Comparison of ENCODE assay signal across 13 cellular contexts in the genomic region with DNA sequence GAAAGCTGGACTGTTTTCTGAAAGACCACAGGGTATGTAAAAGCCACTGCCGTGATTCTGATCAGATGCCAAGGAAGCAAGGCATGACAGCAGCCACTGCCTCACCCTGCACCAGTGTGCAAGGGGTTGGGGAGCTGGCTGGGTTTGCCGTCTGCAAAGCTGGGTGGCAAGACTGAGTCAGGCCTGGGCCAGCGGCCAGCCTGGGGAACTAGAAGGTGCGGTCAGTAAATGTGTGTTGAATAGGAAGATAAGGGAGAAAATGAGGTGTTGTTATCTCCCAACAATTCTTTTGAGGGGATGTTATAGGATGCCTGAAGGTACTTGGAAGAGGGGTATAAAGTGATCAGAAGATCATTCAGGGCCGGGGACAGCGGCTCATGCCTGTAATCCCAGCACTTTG. TPM values are rescaled to one million over a fixed set of nuclear protein-coding genes. Genes with fewer than 3 reads are reported as not detected.
DNase-seq lines count a peak whose midpoint lies in the region; ATAC-seq and TF ChIP-seq lines count a peak whose summit lies in the region.
"Had no signal": no experiment of that assay in that cellular context is flagged by ENCODE, and none has a peak within 500 bp of the region (broad histone marks: within the 10 kb centered on the region; RNA-seq: fewer than 3 reads in every experiment).

No MANE protein-coding gene starts in this region.

- peaks cover 24% of the 10 kb centered on the region for H3K4me1 Mint-ChIP-seq in Calu3 (ENCODE audit: low read depth, unreplicated experiment)
- no peaks in the 10 kb centered on the region for H3K4me1 Mint-ChIP-seq in activated T-helper 17 cell treated with anti-CD3 and anti-CD28 coated beads, Interleukin-2, amount 50 U/mL, for 72 hours
- H3K4me1 Mint-ChIP-seq: activated CD4-positive, alpha-beta memory T cell treated with anti-CD3 and anti-CD28 coated beads, Interleukin-2, amount 10 ng/mL, durations not matched to agents 7 days and 5 days; activated naive CD8-positive, alpha-beta T cell treated with anti-CD3 and anti-CD28 coated beads for 36 hours; CD4-positive, CD25-positive, alpha-beta regulatory T cell; neural crest cell had no signal

- BruUV-seq in Calu3 (replicated peaks; lab: Mats Ljungman, UMichigan) = no TSS peak
- no TSS peak for BruUV-seq in PC-9 (replicated peaks; lab: Mats Ljungman, UMichigan)

- no peak for ATAC-seq in activated T-helper 17 cell treated with anti-CD3 and anti-CD28 coated beads, Interleukin-2, amount 50 U/mL, for 72 hours (replicated peaks)

- H3K4me2 ChIP-seq in PC-9 = peak overlapping the region; percentile 48

- POLR2A ChIA-PET in PC-9 (lab: Charles Lee; ENCODE audit: unreplicated experiment) (interaction anchor here (0.8 kb wide), 1 partner anchor 25 kb away, joined by 4 read pairs; no protein-coding TSS in a partner anchor), GM10248 (lab: Yijun Ruan, JAX) (no interaction called here)

- H3K9ac ChIP-seq in mucosa of rectum (ENCODE audit: low read depth in 1 of 2, low read length in 2 of 2) = no peak overlapping the region

- H3K4me1 ChIP-seq in PC-9 (replicated peaks; ENCODE audit: insufficient read depth) (peaks cover 10% of the 10 kb centered on the region), mucosa of rectum (ENCODE audit: control insufficient read depth in 2 of 2, insufficient read depth in 2 of 2, low read length in 2 of 2) (peaks cover 0 to 8% of the 10 kb centered on the region in 2 donors)

- H3K4me3 ChIP-seq in PC-9 = no peak overlapping the region
- no peak overlapping the region for H3K4me3 ChIP-seq in mucosa of rectum (ENCODE audit: low read length in 2 of 2)

- no peak overlapping the region for H2AFZ ChIP-seq in PC-9

- H3K27me3 ChIP-seq in PC-9 (ENCODE audit: insufficient read depth, low read depth) (no peaks in the 10 kb centered on the region), mucosa of rectum (ENCODE audit: control insufficient read depth in 2 of 2, insufficient read depth in 2 of 2, low read length in 2 of 2) (no peaks in the 10 kb centered on the region)

- peaks cover 25% of the 10 kb centered on the region; the same call in 1 of the 2 replicates for H3F3A ChIP-seq in PC-9 (ENCODE audit: insufficient read depth, low read depth)

- CTCF ChIA-PET in Calu3 (lab: Charles Lee) (interaction anchor here (0.6 kb wide), 1 partner anchor 26 kb away, joined by 3 read pairs; no protein-coding TSS in a partner anchor), PC-9 (lab: Charles Lee) (interaction anchor here (0.5 kb wide), 1 partner anchor 79 kb away, joined by 4 read pairs; no protein-coding TSS in a partner anchor), GM10248 (lab: Yijun Ruan, JAX) (no interaction called here)

- H3K4me3 Mint-ChIP-seq in Calu3 (ENCODE audit: low read depth, unreplicated experiment) = peak overlapping the region; percentile 4
- H3K4me3 Mint-ChIP-seq in activated T-helper 17 cell treated with anti-CD3 and anti-CD28 coated beads, Interleukin-2, amount 50 U/mL, for 72 hours = no peak overlapping the region
- H3K4me3 Mint-ChIP-seq: activated CD4-positive, alpha-beta memory T cell treated with anti-CD3 and anti-CD28 coated beads, Interleukin-2, amount 10 ng/mL, durations not matched to agents 7 days and 5 days; activated naive CD8-positive, alpha-beta T cell treated with anti-CD3 and anti-CD28 coated beads for 36 hours; CD4-positive, CD25-positive, alpha-beta regulatory T cell; neural crest cell had no signal

- H3K9me2 ChIP-seq in PC-9 (ENCODE audit: insufficient read depth) = no peaks in the 10 kb centered on the region

- peak overlapping the region; percentile 5 for H3K27ac Mint-ChIP-seq in Calu3 (ENCODE audit: unreplicated experiment)
- H3K27ac Mint-ChIP-seq in activated T-helper 17 cell treated with anti-CD3 and anti-CD28 coated beads, Interleukin-2, amount 50 U/mL, for 72 hours = no peak overlapping the region
- H3K27ac Mint-ChIP-seq: activated CD4-positive, alpha-beta memory T cell treated with anti-CD3 and anti-CD28 coated beads, Interleukin-2, amount 10 ng/mL, durations not matched to agents 7 days and 5 days; activated naive CD8-positive, alpha-beta T cell treated with anti-CD3 and anti-CD28 coated beads for 36 hours; CD4-positive, CD25-positive, alpha-beta regulatory T cell had no signal

- TF ChIP-seq CTCF in Calu3 (IDR thresholded peaks at IDR 0.05; ENCODE audit: unreplicated experiment) (no peak), PC-9 (conservative IDR thresholded peaks at IDR 0.05) (no peak), GM10248 (IDR thresholded peaks at IDR 0.05; ENCODE audit: control extremely low read depth, extremely low read depth, low read depth, missing control alignments) (no peak)

- H3K9me3 ChIP-seq in PC-9 (ENCODE audit: insufficient read depth, low read depth) = no peaks in the 10 kb centered on the region
- H3K9me3 ChIP-seq in mucosa of rectum (ENCODE audit: control insufficient read depth in 2 of 2, low read length in 2 of 2) = no peaks in the 10 kb centered on the region

- no peaks in the 10 kb centered on the region for H3K79me2 ChIP-seq in PC-9 (ENCODE audit: low read depth)

- no peaks in the 10 kb centered on the region for H3K27me3 Mint-ChIP-seq in Calu3 (ENCODE audit: unreplicated experiment)
- H3K27me3 Mint-ChIP-seq in activated T-helper 17 cell treated with anti-CD3 and anti-CD28 coated beads, Interleukin-2, amount 50 U/mL, for 72 hours = no peaks in the 10 kb centered on the region

- no peaks in the 10 kb centered on the region for H3K36me3 Mint-ChIP-seq in Calu3 (ENCODE audit: insufficient read depth, unreplicated experiment)
- H3K36me3 Mint-ChIP-seq in activated T-helper 17 cell treated with anti-CD3 and anti-CD28 coated beads, Interleukin-2, amount 50 U/mL, for 72 hours (ENCODE audit: low read depth) = no peaks in the 10 kb centered on the region
- H3K36me3 Mint-ChIP-seq: activated naive CD8-positive, alpha-beta T cell treated with anti-CD3 and anti-CD28 coated beads for 36 hours; CD4-positive, CD25-positive, alpha-beta regulatory T cell had no signal

- peak; percentile 76 for DNase-seq in Calu3
- DNase-seq in PC-9 = peak; percentile 90 to 91
- peak; percentile 69 for DNase-seq in dedifferentiated amniotic fluid mesenchymal stem cell (ENCODE audit: extremely low spot score)
- no peak for DNase-seq in putamen (ENCODE audit: low spot score)
- DNase-seq in activated naive CD4-positive, alpha-beta T cell treated with Interleukin-2 at 50 U/mL for 16 hours = no peak
- no peak for DNase-seq in GM10248 (ENCODE audit: extremely low spot score)
- DNase-seq: activated CD4-positive, alpha-beta memory T cell treated with anti-CD3 and anti-CD28 coated beads, Interleukin-2, amount 10 ng/mL, durations not matched to agents 7 days and 5 days; activated naive CD8-positive, alpha-beta T cell treated with anti-CD3 and anti-CD28 coated beads for 36 hours; CD4-positive, CD25-positive, alpha-beta regulatory T cell; NCI-H526 had no signal

- H3K36me3 ChIP-seq in PC-9 (ENCODE audit: low read depth) (no peaks in the 10 kb centered on the region), mucosa of rectum (ENCODE audit: control insufficient read depth in 2 of 2, insufficient read depth in 2 of 2, low read length in 2 of 2) (no peaks in the 10 kb centered on the region)

- no peaks in the 10 kb centered on the region for H3K9me3 Mint-ChIP-seq in Calu3 (ENCODE audit: low read depth, unreplicated experiment)
- H3K9me3 Mint-ChIP-seq in activated T-helper 17 cell treated with anti-CD3 and anti-CD28 coated beads, Interleukin-2, amount 50 U/mL, for 72 hours = no peaks in the 10 kb centered on the region
- H3K9me3 Mint-ChIP-seq: activated CD4-positive, alpha-beta memory T cell treated with anti-CD3 and anti-CD28 coated beads, Interleukin-2, amount 10 ng/mL, durations not matched to agents 7 days and 5 days; activated naive CD8-positive, alpha-beta T cell treated with anti-CD3 and anti-CD28 coated beads for 36 hours; CD4-positive, CD25-positive, alpha-beta regulatory T cell; neural crest cell had no signal

- H3K27ac ChIP-seq in PC-9 (no peak overlapping the region), mucosa of rectum (ENCODE audit: low read depth in 2 of 2, low read length in 2 of 2) (peak overlapping the region; percentile 33 to 48)

- intact Hi-C loops in Calu3 (cut with micrococcal nuclease; ENCODE audit: unreplicated experiment) (no loop called here), PC-9 (cut with micrococcal nuclease; ENCODE audit: unreplicated experiment) (loop anchor here (1.0 to 2.0 kb wide), 2 partner anchors 25 to 102 kb away; a partner anchor contains a TSS)

- H4K20me1 ChIP-seq in PC-9 (ENCODE audit: insufficient read depth) = no peaks in the 10 kb centered on the region

RNA-seq across cellular contexts. Expression of a gene that starts 8.0 kb away (rescaled TPM):
- total RNA-seq in Calu3 (2022) (0.71 and 0.76 TPM in 2 replicates), PC-9 (2021) (0.81 and 1.2 TPM in 2 replicates)
- not detected for total RNA-seq in activated T-helper 17 cell treated with anti-CD3 and anti-CD28 coated beads, Interleukin-2, amount 50 U/mL, for 72 hours
- total RNA-seq: activated CD4-positive, alpha-beta memory T cell treated with anti-CD3 and anti-CD28 coated beads, Interleukin-2, amount 10 ng/mL, durations not matched to agents 7 days and 5 days; activated naive CD8-positive, alpha-beta T cell treated with anti-CD3 and anti-CD28 coated beads for 36 hours; CD4-positive, CD25-positive, alpha-beta regulatory T cell; neural crest cell had no signal

RNA-seq across cellular contexts. Expression of a gene that starts 58.4 kb away (rescaled TPM):
- total RNA-seq in Calu3 (2022) (24.6 and 27.5 TPM in 2 replicates), PC-9 (2021) (26.9 and 37.4 TPM in 2 replicates)
- total RNA-seq in activated T-helper 17 cell treated with anti-CD3 and anti-CD28 coated beads, Interleukin-2, amount 50 U/mL, for 72 hours = 10 to 100 TPM; 38.7 to 42.3 TPM

Comparison
In these comparisons a context has a peak if more than half of its experiments do, and no peak if none do; other contexts are left out.
1. DNase-seq: peak in Calu3 (single experiment), PC-9 (2 of 2) and dedifferentiated amniotic fluid mesenchymal stem cell (single experiment); none in putamen (single experiment), activated naive CD4-positive, alpha-beta T cell treated with Interleukin-2 at 50 U/mL for 16 hours (single experiment) and GM10248 (single experiment).